ENCODE assay signal across 8 cellular contexts in genomic region chr13:46184277-46184699, GRCh38. TPM values are rescaled to one million over a fixed set of nuclear protein-coding genes. Genes with fewer than 3 reads are reported as not detected.
DNase-seq lines count a peak whose midpoint lies in the region; ATAC-seq and TF ChIP-seq lines count a peak whose summit lies in the region.

No MANE protein-coding gene starts in this region.

- peak; percentile 38 for ATAC-seq in HG02870 (IDR thresholded peaks at IDR 0.05; ENCODE audit: unreplicated experiment)

- in situ Hi-C loops in G401 (cut with HindIII; ENCODE audit: low sequenced_read_pairs) = no loop called here

- H3K4me3 ChIP-seq in foreskin fibroblast (ENCODE audit: low read depth in 1 of 2, low read length in 2 of 2) = no peak overlapping the region

- TF ChIP-seq CTCF in foreskin fibroblast (IDR thresholded peaks at IDR 0.05; ENCODE audit: low read depth, low read length) = peak; percentile 18

- DNase-seq in NCI-H146 (lab: John Stamatoyannopoulos, UW) (peak; percentile 9), NCI-H146 treated with DMSO at 0.1 percent for 48 hours (lab: John Stamatoyannopoulos, UW; ENCODE audit: unreplicated experiment) (no peak), NOMO-1 treated with DMSO at 0.1 percent for 48 hours (lab: John Stamatoyannopoulos, UW; ENCODE audit: unreplicated experiment) (peak; percentile 71), activated T-cell treated with anti-CD3 and anti-CD28 coated beads for 1 hour (ENCODE audit: low read depth) (peak; percentile 66), foreskin fibroblast (peak in 1 of 2 donors; percentile 9), G401 (ENCODE audit: low spot score) (no peak)
- peak; percentile 69 to 70 for DNase-seq in stimulated activated CD4-positive, alpha-beta T cell treated with anti-CD3 and anti-CD28 coated beads, Interleukin-1b, Interleukin-23, amount 100 ng/mL, for 4 hours (ENCODE audit: low read depth in 2 of 2)

RNA-seq across cellular contexts. Expression of gene LCP1, which starts 2.3 kb away (rescaled TPM):
- not detected in 2 replicates for total RNA-seq in G401 (2014; rRNA removed; shearing (Covaris generic))

RNA-seq across cellular contexts. Expression of gene LRRC63, which starts 27.4 kb away (rescaled TPM):
- total RNA-seq in G401 (2014; rRNA removed; shearing (Covaris generic)) = not detected in 2 replicates

Comparison
In these comparisons a context has a peak if more than half of its experiments do, and no peak if none do; other contexts are left out.
1. DNase-seq: peak in NCI-H146 (single experiment), NOMO-1 treated with DMSO at 0.1 percent for 48 hours (single experiment), activated T-cell treated with anti-CD3 and anti-CD28 coated beads for 1 hour (single experiment) and stimulated activated CD4-positive, alpha-beta T cell treated with anti-CD3 and anti-CD28 coated beads, Interleukin-1b, Interleukin-23, amount 100 ng/mL, for 4 hours (2 of 2); none in NCI-H146 treated with DMSO at 0.1 percent for 48 hours (single experiment) and G401 (single experiment).